In genomic region chr6:43770417-43771209, GRCh38 we compare ENCODE assay signal across 1 cellular context.
TF ChIP-seq lines count a peak whose summit lies in the region.

No MANE protein-coding gene starts in this region.

TF ChIP-seq in K562, 482 proteins besides CTCF, POLR2A, EP300 and RAD21 (continued from another document and continues in another):
- TF ChIP-seq DEAF1 (CRISPR knock-in tag; IDR thresholded peaks at IDR 0.05) (no peak), ZNF551 (CRISPR knock-in tag; IDR thresholded peaks at IDR 0.05) (no peak), SUPT5H (IDR thresholded peaks at IDR 0.05) (peak; percentile 35; the same call in 1 of the 2 replicates), NR4A1 (CRISPR knock-in tag; IDR thresholded peaks at IDR 0.05) (no peak), NR4A1 (tag; IDR thresholded peaks at IDR 0.05) (no peak), ZNF445 (CRISPR knock-in tag; IDR thresholded peaks at IDR 0.05; ENCODE audit: low read depth) (no peak), WHSC1 (IDR thresholded peaks at IDR 0.05; ENCODE audit: low read length) (no peak), GABPB1 (CRISPR knock-in tag; IDR thresholded peaks at IDR 0.05) (0 out of 2 replicates have a peak, but pooled peaks have one; percentile 16), JUNB (CRISPR knock-in tag; conservative IDR thresholded peaks at IDR 0.05) (no peak), MYC (IDR thresholded peaks at IDR 0.05; ENCODE audit: low read depth, low read length) (no peak), MYC (CRISPR knock-in tag; IDR thresholded peaks at IDR 0.05; ENCODE audit: borderline replicate concordance, low read depth) (no peak), ZNF699 (CRISPR knock-in tag; IDR thresholded peaks at IDR 0.05; ENCODE audit: insufficient replicate concordance) (no peak), ZBTB26 (CRISPR knock-in tag; IDR thresholded peaks at IDR 0.05) (no peak), E2F6 (IDR thresholded peaks at IDR 0.05; ENCODE audit: borderline replicate concordance in 1 of 2, extremely low read depth in 1 of 2, insufficient read depth in 1 of 2, insufficient read length in 1 of 2, low read depth in 1 of 2, low read length in 1 of 2, poor library complexity in 1 of 2, severe bottlenecking in 1 of 2) (peak in 1 of 2 experiments; percentile 7), NKRF (IDR thresholded peaks at IDR 0.05; ENCODE audit: borderline replicate concordance) (peak; percentile 72), USF2 (CRISPR knock-in tag; IDR thresholded peaks at IDR 0.05) (peak; percentile 42; the same call in 1 of the 2 replicates), ZNF133 (CRISPR knock-in tag; IDR thresholded peaks at IDR 0.05) (no peak), EWSR1 (IDR thresholded peaks at IDR 0.05; ENCODE audit: borderline replicate concordance, low read depth, partially characterized antibody) (no peak), HDAC1 (IDR thresholded peaks at IDR 0.05) (peak in 1 of 2 experiments; percentile 89; a peak in 2 of 4 replicates), TRIM25 (IDR thresholded peaks at IDR 0.05; ENCODE audit: borderline replicate concordance) (0 out of 2 replicates have a peak, but pooled peaks have one; percentile 25), ZNF217 (CRISPR knock-in tag; IDR thresholded peaks at IDR 0.05) (no peak), ZNF146 (CRISPR knock-in tag; IDR thresholded peaks at IDR 0.05; ENCODE audit: unreplicated experiment) (no peak), ZNF140 (CRISPR knock-in tag; IDR thresholded peaks at IDR 0.05) (no peak), NFIX (CRISPR knock-in tag; IDR thresholded peaks at IDR 0.05; ENCODE audit: low read depth) (no peak), PHB2 (IDR thresholded peaks at IDR 0.05; ENCODE audit: low read depth) (no peak), SPI1 (IDR thresholded peaks at IDR 0.05; ENCODE audit: borderline replicate concordance, low read depth, low read length) (peak; percentile 28; the same call in 1 of the 2 replicates), NR2C2 (CRISPR knock-in tag; IDR thresholded peaks at IDR 0.05) (peak; percentile 7; the same call in 1 of the 2 replicates), NR2C2 (tag; IDR thresholded peaks at IDR 0.05) (peak; percentile 59), ZNF384 (IDR thresholded peaks at IDR 0.05; ENCODE audit: low read depth, low read length) (no peak), MCM5 (IDR thresholded peaks at IDR 0.05; ENCODE audit: low read depth) (no peak), ARNT (IDR thresholded peaks at IDR 0.05) (0 out of 4 replicates have a peak, but pooled peaks have one; percentile 24 to 37), FOXP1 (CRISPR knock-in tag; IDR thresholded peaks at IDR 0.05) (0 out of 2 replicates have a peak, but pooled peaks have one; percentile 28), PRDM10 (IDR thresholded peaks at IDR 0.05; ENCODE audit: partially characterized antibody) (peak; percentile 34), FOXK1 (CRISPR knock-in tag; IDR thresholded peaks at IDR 0.05; ENCODE audit: borderline replicate concordance) (no peak), GTF2A2 (tag; IDR thresholded peaks at IDR 0.05) (no peak), CSDE1 (IDR thresholded peaks at IDR 0.05) (0 out of 4 replicates have a peak, but pooled peaks of 1 of the 2 experiments have one; percentile 26), HDAC3 (IDR thresholded peaks at IDR 0.05; ENCODE audit: borderline replicate concordance, partially characterized antibody) (no peak), GTF2B (IDR thresholded peaks at IDR 0.05; ENCODE audit: extremely low read depth, insufficient read length) (peak; percentile 87), ZMIZ1 (IDR thresholded peaks at IDR 0.05; ENCODE audit: low read depth in 2 of 2, low read length in 2 of 2) (no peak), ELF1 (tag; IDR thresholded peaks at IDR 0.05) (0 out of 2 replicates have a peak, but pooled peaks have one; percentile 53), TAF9B (IDR thresholded peaks at IDR 0.05; ENCODE audit: partially characterized antibody) (no peak), IRF9 (tag; IDR thresholded peaks at IDR 0.05) (no peak), SMARCA4 (IDR thresholded peaks at IDR 0.05) (peak; percentile 46)
